8 cellular contexts compared by ENCODE assay signal in genomic region chr2:43634604-43635306, GRCh38. TPM values are rescaled to one million over a fixed set of nuclear protein-coding genes. Genes with fewer than 3 reads are reported as not detected.
DNase-seq lines count a peak whose midpoint lies in the region; ATAC-seq and TF ChIP-seq lines count a peak whose summit lies in the region.

No MANE protein-coding gene starts in this region.

- no peak for TF ChIP-seq CTCF in Panc1 (IDR thresholded peaks at IDR 0.05)
- TF ChIP-seq CTCF in GM10266 (IDR thresholded peaks at IDR 0.05; ENCODE audit: control insufficient read depth, insufficient read depth, low read depth, missing control alignments): no peak

- no peak overlapping the region for H3K4me3 Mint-ChIP-seq in activated CD4-positive, alpha-beta T cell treated with anti-CD3 and anti-CD28 coated beads, Interleukin-2, amount 10 ng/mL, durations not matched to agents 24 days and 14 days
- H3K4me3 Mint-ChIP-seq in activated CD4-positive, alpha-beta T cell treated with anti-CD3 and anti-CD28 coated beads, Interleukin-2, amount 10 ng/mL, durations not matched to agents 7 days and 5 days: no peak overlapping the region

- no peaks in the 10 kb centered on the region; the same call in 1 of the 2 replicates for H3K9me3 ChIP-seq in Panc1 (ENCODE audit: control insufficient read depth, insufficient read depth, low read depth, low read length)

- H3K27ac ChIP-seq in Panc1 (ENCODE audit: low read length): peak overlapping the region; percentile 68

- peaks cover 65% of the 10 kb centered on the region for H3K27me3 Mint-ChIP-seq in activated CD4-positive, alpha-beta T cell treated with anti-CD3 and anti-CD28 coated beads, Interleukin-2, amount 10 ng/mL, durations not matched to agents 24 days and 14 days
- peaks cover 62% of the 10 kb centered on the region for H3K27me3 Mint-ChIP-seq in activated CD4-positive, alpha-beta T cell treated with anti-CD3 and anti-CD28 coated beads, Interleukin-2, amount 10 ng/mL, durations not matched to agents 7 days and 5 days

- CTCF ChIA-PET in activated CD4-positive, alpha-beta T cell treated with anti-CD3 and anti-CD28 coated beads, Interleukin-2, amount 10 ng/mL, durations not matched to agents 7 days and 5 days (lab: Charles Lee): no interaction called here
- CTCF ChIA-PET in Panc1 (lab: Charles Lee): interaction anchor here (0.8 kb wide), 1 partner anchor 163 kb away, joined by 3 read pairs; no protein-coding TSS in a partner anchor

- intact Hi-C loops in activated CD4-positive, alpha-beta T cell treated with anti-CD3 and anti-CD28 coated beads, Interleukin-2, amount 10 ng/mL, durations not matched to agents 24 days and 14 days (cut with micrococcal nuclease): loop anchor here (5.0 kb wide), 1 partner anchor 138 kb away; the partner anchor contains the start of gene DYNC2LI1
- intact Hi-C loops in Panc1 (cut with micrococcal nuclease; ENCODE audit: unreplicated experiment): no loop called here

- ATAC-seq in Panc1 (peak; percentile 71), HG02885 (IDR thresholded peaks at IDR 0.05; ENCODE audit: poor library complexity, unreplicated experiment) (no peak), GM21390 (IDR thresholded peaks at IDR 0.05; ENCODE audit: unreplicated experiment) (no peak), GM21360 (IDR thresholded peaks at IDR 0.05; ENCODE audit: unreplicated experiment) (no peak)

- H3K36me3 Mint-ChIP-seq in activated CD4-positive, alpha-beta T cell treated with anti-CD3 and anti-CD28 coated beads, Interleukin-2, amount 10 ng/mL, durations not matched to agents 24 days and 14 days (ENCODE audit: low read depth): no peaks in the 10 kb centered on the region
- H3K36me3 Mint-ChIP-seq in activated CD4-positive, alpha-beta T cell treated with anti-CD3 and anti-CD28 coated beads, Interleukin-2, amount 10 ng/mL, durations not matched to agents 7 days and 5 days (ENCODE audit: low read depth): no peaks in the 10 kb centered on the region

- H3K4me1 ChIP-seq in Panc1 (ENCODE audit: control insufficient read depth, insufficient read depth, low read length): peaks cover 19% of the 10 kb centered on the region

- H3K4me3 ChIP-seq in Panc1 (ENCODE audit: low read depth in 2 of 2, low read length in 2 of 2): peak overlapping the region in 1 of 2 experiments; percentile 24; a peak in 2 of 4 replicates

- H3K36me3 ChIP-seq in Panc1 (ENCODE audit: control insufficient read depth, insufficient read depth, low read length): no peaks in the 10 kb centered on the region

- POLR2A ChIA-PET in activated CD4-positive, alpha-beta T cell treated with anti-CD3 and anti-CD28 coated beads, Interleukin-2, amount 10 ng/mL, durations not matched to agents 7 days and 5 days (lab: Charles Lee): interaction anchor here (0.6 kb wide), 1 partner anchor 274 kb away, joined by 3 read pairs; no protein-coding TSS in a partner anchor
- POLR2A ChIA-PET in Panc1 (lab: Charles Lee): interaction anchor here (0.7 kb wide), 1 partner anchor 259 kb away, joined by 9 read pairs; no protein-coding TSS in a partner anchor

- H3K9me3 Mint-ChIP-seq in activated CD4-positive, alpha-beta T cell treated with anti-CD3 and anti-CD28 coated beads, Interleukin-2, amount 10 ng/mL, durations not matched to agents 24 days and 14 days: peaks cover 4% of the 10 kb centered on the region
- peaks cover 3% of the 10 kb centered on the region for H3K9me3 Mint-ChIP-seq in activated CD4-positive, alpha-beta T cell treated with anti-CD3 and anti-CD28 coated beads, Interleukin-2, amount 10 ng/mL, durations not matched to agents 7 days and 5 days

- BruUV-seq in Panc1 (replicated peaks; lab: Mats Ljungman, UMichigan): no TSS peak

- in situ Hi-C loops in Panc1 (cut with HindIII; ENCODE audit: low pct_unique_long_range_greater_than_20kb, low sequenced_read_pairs): no loop called here

- no peaks in the 10 kb centered on the region for H3K27me3 ChIP-seq in Panc1 (ENCODE audit: control insufficient read depth, insufficient read depth, low read length)

- peaks cover 10% of the 10 kb centered on the region for H3K4me1 Mint-ChIP-seq in activated CD4-positive, alpha-beta T cell treated with anti-CD3 and anti-CD28 coated beads, Interleukin-2, amount 10 ng/mL, durations not matched to agents 24 days and 14 days
- H3K4me1 Mint-ChIP-seq in activated CD4-positive, alpha-beta T cell treated with anti-CD3 and anti-CD28 coated beads, Interleukin-2, amount 10 ng/mL, durations not matched to agents 7 days and 5 days: peaks cover 16% of the 10 kb centered on the region

- no peak overlapping the region for H3K27ac Mint-ChIP-seq in activated CD4-positive, alpha-beta T cell treated with anti-CD3 and anti-CD28 coated beads, Interleukin-2, amount 10 ng/mL, durations not matched to agents 24 days and 14 days
- H3K27ac Mint-ChIP-seq in activated CD4-positive, alpha-beta T cell treated with anti-CD3 and anti-CD28 coated beads, Interleukin-2, amount 10 ng/mL, durations not matched to agents 7 days and 5 days: no peak overlapping the region

- DNase-seq in activated CD4-positive, alpha-beta T cell treated with anti-CD3 and anti-CD28 coated beads, Interleukin-2, amount 10 ng/mL, durations not matched to agents 24 days and 14 days: peak; percentile 29
- DNase-seq in activated CD4-positive, alpha-beta T cell treated with anti-CD3 and anti-CD28 coated beads, Interleukin-2, amount 10 ng/mL, durations not matched to agents 7 days and 5 days: no peak
- peak; percentile 85 for DNase-seq in Panc1 (ENCODE audit: low read depth, low spot score)
- peak; percentile 83 for DNase-seq in fibroblast of the conjunctiva (ENCODE audit: low read depth)
- DNase-seq in GM10266 (ENCODE audit: extremely low spot score): no peak

RNA-seq across cellular contexts. Expression of gene PLEKHH2, which starts 2.3 kb away (rescaled TPM):
- total RNA-seq in activated CD4-positive, alpha-beta T cell treated with anti-CD3 and anti-CD28 coated beads, Interleukin-2, amount 10 ng/mL, durations not matched to agents 24 days and 14 days: 0.52 and 0.65 TPM in 2 replicates
- total RNA-seq in activated CD4-positive, alpha-beta T cell treated with anti-CD3 and anti-CD28 coated beads, Interleukin-2, amount 10 ng/mL, durations not matched to agents 7 days and 5 days: under 1 TPM; 0.20 to 0.40 TPM
- 15.0 TPM for total RNA-seq in Panc1 (2021; ENCODE audit: unreplicated experiment)
- polyA plus RNA-seq in Panc1 (2012; ENCODE audit: insufficient read length): 7.9 TPM

RNA-seq across cellular contexts. Expression of gene THADA, which starts 38.9 kb away (rescaled TPM):
- 41.6 and 55.4 TPM in 2 replicates for total RNA-seq in activated CD4-positive, alpha-beta T cell treated with anti-CD3 and anti-CD28 coated beads, Interleukin-2, amount 10 ng/mL, durations not matched to agents 24 days and 14 days
- total RNA-seq in activated CD4-positive, alpha-beta T cell treated with anti-CD3 and anti-CD28 coated beads, Interleukin-2, amount 10 ng/mL, durations not matched to agents 7 days and 5 days: 10 to 100 TPM; 26.2 to 32.2 TPM
- total RNA-seq in Panc1 (2021; ENCODE audit: unreplicated experiment): 37.2 TPM
- polyA plus RNA-seq in Panc1 (2012; ENCODE audit: insufficient read length): 15.1 TPM

RNA-seq across cellular contexts. Expression of gene C1GALT1C1L, which starts 41.5 kb away (rescaled TPM):
- total RNA-seq in activated CD4-positive, alpha-beta T cell treated with anti-CD3 and anti-CD28 coated beads, Interleukin-2, amount 10 ng/mL, durations not matched to agents 24 days and 14 days: not detected in 2 replicates
- total RNA-seq in activated CD4-positive, alpha-beta T cell treated with anti-CD3 and anti-CD28 coated beads, Interleukin-2, amount 10 ng/mL, durations not matched to agents 7 days and 5 days: not detected
- 0.54 TPM for total RNA-seq in Panc1 (2021; ENCODE audit: unreplicated experiment)
- polyA plus RNA-seq in Panc1 (2012; ENCODE audit: insufficient read length): not detected

Comparison
In these comparisons a context has a peak if more than half of its experiments do, and no peak if none do; other contexts are left out.
1. DNase-seq: peak in activated CD4-positive, alpha-beta T cell treated with anti-CD3 and anti-CD28 coated beads, Interleukin-2, amount 10 ng/mL, durations not matched to agents 24 days and 14 days (single experiment), Panc1 (single experiment) and fibroblast of the conjunctiva (single experiment); none in activated CD4-positive, alpha-beta T cell treated with anti-CD3 and anti-CD28 coated beads, Interleukin-2, amount 10 ng/mL, durations not matched to agents 7 days and 5 days (single experiment) and GM10266 (single experiment).